In the genomic region with DNA sequence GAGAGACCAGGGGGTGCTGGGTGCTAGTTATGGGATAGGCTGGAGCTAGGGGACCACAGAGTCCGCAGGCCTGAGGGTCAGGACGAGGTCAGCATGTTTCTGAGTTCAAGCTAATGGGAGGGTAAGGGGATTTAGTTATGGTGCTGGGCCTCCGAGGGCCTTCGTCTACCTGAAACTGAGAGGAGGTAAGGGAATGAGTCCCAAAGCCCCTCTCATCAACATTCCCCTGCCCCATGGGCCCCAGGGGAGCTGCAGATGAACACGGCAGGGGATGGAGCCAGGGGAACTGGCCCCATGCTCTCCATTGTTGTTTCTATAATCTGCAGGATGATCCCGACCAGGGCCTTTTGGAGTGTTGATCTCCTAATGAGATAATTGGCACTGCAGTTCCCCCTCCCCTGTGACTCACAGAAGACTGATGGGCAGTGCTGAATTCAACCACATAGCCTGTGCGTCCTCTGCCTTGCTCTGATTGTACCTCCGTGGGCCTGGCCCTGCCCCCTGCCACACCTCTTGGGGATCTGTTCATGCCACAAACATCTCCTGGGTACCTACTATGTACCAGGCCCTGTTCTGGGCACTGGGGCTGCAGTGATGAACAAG, we compare ENCODE assay signal across 18 cellular contexts. TPM values are rescaled to one million over a fixed set of nuclear protein-coding genes. Genes with fewer than 3 reads are reported as not detected.
DNase-seq lines count a peak whose midpoint lies in the region; ATAC-seq lines count a peak whose summit lies in the region.
"Had no signal": no experiment of that assay in that cellular context is flagged by ENCODE, and none has a peak within 500 bp of the region (broad histone marks: within the 10 kb centered on the region; RNA-seq: fewer than 3 reads in every experiment).

No MANE protein-coding gene starts in this region.

- H2AK5ac ChIP-seq in neuronal stem cell (ENCODE audit: low read depth, low read length), result no peak overlapping the region

- peak overlapping the region; percentile 69 for H2BK15ac ChIP-seq in neuronal stem cell (ENCODE audit: low read length)

- H2AFZ ChIP-seq in neuronal stem cell (ENCODE audit: low read length), result peak overlapping the region; percentile 55

- H4K8ac ChIP-seq in neuronal stem cell (ENCODE audit: low read depth, low read length), result no peak overlapping the region

- H3K23ac ChIP-seq in neuronal stem cell (ENCODE audit: low read depth, low read length, poor library complexity), result no peak overlapping the region

- peak overlapping the region; percentile 11 for H3K4me2 ChIP-seq in neuronal stem cell (ENCODE audit: insufficient read depth, low read length, poor library complexity, severe bottlenecking)

- H2BK5ac ChIP-seq in neuronal stem cell (ENCODE audit: low read length), result no peak overlapping the region

- H3K14ac ChIP-seq in neuronal stem cell (ENCODE audit: low read length), result peak overlapping the region; percentile 56

- H3K4me3 Mint-ChIP-seq in central memory CD8-positive, alpha-beta T cell, result no peak overlapping the region
- H3K4me3 Mint-ChIP-seq: activated CD4-positive, alpha-beta memory T cell treated with anti-CD3 and anti-CD28 coated beads, Interleukin-2, amount 10 ng/mL, durations not matched to agents 7 days and 5 days; activated T-cell treated with anti-CD3 and anti-CD28 coated beads, Interleukin-2, amount 50 U/mL, for 4 hours had no signal

- H3K9me3 ChIP-seq in neuronal stem cell (replicated peaks in 1 of 2; ENCODE audit: control insufficient read depth in 2 of 2, insufficient read depth in 1 of 2, low read depth in 1 of 2, low read length in 2 of 2), result peaks cover 0 to 6% of the 10 kb centered on the region in 2 donors
- H3K9me3 ChIP-seq: sigmoid colon had no signal

- intact Hi-C loops in Right ventricle myocardium superior (cut with DNase I), result no loop called here

- no peak overlapping the region for H3K27ac ChIP-seq in neuronal stem cell (replicated peaks; ENCODE audit: low read length)
- H3K27ac ChIP-seq: sigmoid colon, VCaP had no signal

- H3K36me3 ChIP-seq in neuronal stem cell (replicated peaks in 1 of 2; ENCODE audit: control insufficient read depth in 2 of 2, insufficient read depth in 2 of 2, low read length in 2 of 2), result peaks cover 0 to 2% of the 10 kb centered on the region in 2 donors
- H3K36me3 ChIP-seq: sigmoid colon had no signal

- peak; percentile 64 for DNase-seq in ELF-1 (ENCODE audit: low read depth, low spot score)
- peak; percentile 92 for DNase-seq in NCI-H82 treated with DMSO at 0.1 percent for 48 hours (lab: John Stamatoyannopoulos, UW; ENCODE audit: unreplicated experiment)
- no peak for DNase-seq in central memory CD8-positive, alpha-beta T cell (ENCODE audit: low spot score in 2 of 2)
- peak; percentile 51 for DNase-seq in neuronal stem cell (ENCODE audit: low spot score)
- no peak for DNase-seq in NCI-H2081 (lab: John Stamatoyannopoulos, UW)
- no peak for DNase-seq in Right ventricle myocardium superior
- DNase-seq: activated CD4-positive, alpha-beta memory T cell treated with anti-CD3 and anti-CD28 coated beads, Interleukin-2, amount 10 ng/mL, durations not matched to agents 7 days and 5 days; activated naive CD4-positive, alpha-beta T cell treated with anti-CD3 and anti-CD28 coated beads, Interleukin-2, amount 50 U/mL, for 16 hours; activated T-cell treated with anti-CD3 and anti-CD28 coated beads, Interleukin-2, amount 50 U/mL, for 4 hours; effector CD4-positive, alpha-beta T cell; HCEC 1CT; NCI-H1048; NCI-H774; stimulated activated CD4-positive, alpha-beta T cell treated with anti-CD3 and anti-CD28 coated beads, Interleukin-2, amount 100 ng/mL, for 48 hours had no signal

- peaks cover 41% of the 10 kb centered on the region for H3K27me3 Mint-ChIP-seq in central memory CD8-positive, alpha-beta T cell

- H3K4me3 ChIP-seq in neuronal stem cell (ENCODE audit: low read length in 2 of 2), result no peak overlapping the region
- H3K4me3 ChIP-seq: sigmoid colon had no signal

- H3K9ac ChIP-seq in neuronal stem cell (ENCODE audit: low read depth, low read length, poor library complexity), result no peak overlapping the region

- no peaks in the 10 kb centered on the region for H3K4me1 Mint-ChIP-seq in central memory CD8-positive, alpha-beta T cell
- H3K4me1 Mint-ChIP-seq: activated CD4-positive, alpha-beta memory T cell treated with anti-CD3 and anti-CD28 coated beads, Interleukin-2, amount 10 ng/mL, durations not matched to agents 7 days and 5 days had no signal

- H3K27ac Mint-ChIP-seq in central memory CD8-positive, alpha-beta T cell (ENCODE audit: low read depth), result peak overlapping the region; percentile 19
- H3K27ac Mint-ChIP-seq: activated CD4-positive, alpha-beta memory T cell treated with anti-CD3 and anti-CD28 coated beads, Interleukin-2, amount 10 ng/mL, durations not matched to agents 7 days and 5 days had no signal

- H4K91ac ChIP-seq in neuronal stem cell (ENCODE audit: low read depth, low read length, poor library complexity), result no peak overlapping the region

- H3K4me1 ChIP-seq in neuronal stem cell (ENCODE audit: control insufficient read depth in 2 of 2, insufficient read depth in 1 of 2, low read depth in 1 of 2, low read length in 2 of 2), result peaks cover 11 to 22% of the 10 kb centered on the region in 2 donors
- H3K4me1 ChIP-seq: sigmoid colon had no signal

- H3K27me3 ChIP-seq in neuronal stem cell (ENCODE audit: control insufficient read depth in 3 of 3, insufficient read depth in 3 of 3, low read depth in 1 of 3, low read length in 3 of 3), result peaks cover 0 to 21% (median 0%) of the 10 kb centered on the region in 3 experiments

- no CpG with 5 or more reads among the region's 8 CpGs for WGBS in neuronal stem cell (ENCODE audit: extremely low coverage in 2 of 2, insufficient read length in 2 of 2, insufficient replicate concordance in 1 of 2), 2 donors

- H3K4ac ChIP-seq in neuronal stem cell (ENCODE audit: low read length), result no peak overlapping the region

- H2BK12ac ChIP-seq in neuronal stem cell (ENCODE audit: low read length), result no peak overlapping the region

- no peaks in the 10 kb centered on the region for H3K79me1 ChIP-seq in neuronal stem cell (ENCODE audit: low read depth, low read length)

- H2BK120ac ChIP-seq in neuronal stem cell (ENCODE audit: low read depth, low read length), result no peak overlapping the region

- ATAC-seq in central memory CD8-positive, alpha-beta T cell (replicated peaks; ENCODE audit: extremely low read depth, poor library complexity, severe bottlenecking), result no peak
- ATAC-seq in GM19324 (IDR thresholded peaks at IDR 0.05; ENCODE audit: low FRiP score, unreplicated experiment), result no peak
- ATAC-seq in Right ventricle myocardium superior (ENCODE audit: poor library complexity), result no peak
- ATAC-seq in HG02642 (IDR thresholded peaks at IDR 0.05; ENCODE audit: poor library complexity, unreplicated experiment), result no peak
- ATAC-seq: activated T-cell treated with anti-CD3 and anti-CD28 coated beads, Interleukin-2, amount 50 U/mL, for 4 hours had no signal

- peaks cover 23% of the 10 kb centered on the region for H3K9me3 Mint-ChIP-seq in central memory CD8-positive, alpha-beta T cell
- H3K9me3 Mint-ChIP-seq: activated T-cell treated with anti-CD3 and anti-CD28 coated beads, Interleukin-2, amount 50 U/mL, for 4 hours had no signal

- peaks cover 1% of the 10 kb centered on the region for H3K36me3 Mint-ChIP-seq in central memory CD8-positive, alpha-beta T cell (ENCODE audit: insufficient read depth)

- H3K18ac ChIP-seq in neuronal stem cell (ENCODE audit: low read length), result peak overlapping the region; percentile 89

RNA-seq across cellular contexts. Expression of a gene that starts 21.4 kb away (rescaled TPM):
- 5.6 TPM for polyA plus RNA-seq in neuronal stem cell (2013, experiment 1 of 2)
- 4.9 TPM for polyA plus RNA-seq in neuronal stem cell (2013, experiment 2 of 2)
- 10.6 TPM for total RNA-seq in Right ventricle myocardium superior

RNA-seq across cellular contexts. Expression of a gene that starts 39.4 kb away (rescaled TPM):
- 5.6 TPM for polyA plus RNA-seq in neuronal stem cell (2013, experiment 1 of 2)
- polyA plus RNA-seq in neuronal stem cell (2013, experiment 2 of 2), result 6.0 TPM
- 2.4 TPM for total RNA-seq in Right ventricle myocardium superior

RNA-seq across cellular contexts. Expression of a gene that starts 54.1 kb away (rescaled TPM):
- polyA plus RNA-seq in neuronal stem cell (2013, experiment 1 of 2), result 12.5 TPM
- 13.0 TPM for polyA plus RNA-seq in neuronal stem cell (2013, experiment 2 of 2)
- 29.0 TPM for total RNA-seq in Right ventricle myocardium superior

Comparison
In these comparisons a context has a peak if more than half of its experiments do, and no peak if none do; other contexts are left out.
1. DNase-seq: peak in ELF-1 (single experiment), NCI-H82 treated with DMSO at 0.1 percent for 48 hours (single experiment) and neuronal stem cell (single experiment); none in central memory CD8-positive, alpha-beta T cell (0 of 2), NCI-H2081 (0 of 2) and Right ventricle myocardium superior (single experiment).